Comparison of ENCODE assay signal across 1 cellular context in genomic region chr13:30463820-30464495, GRCh38.
TF ChIP-seq lines count a peak whose summit lies in the region.

No MANE protein-coding gene starts in this region.

TF ChIP-seq in SK-N-SH treated with all-trans-retinoic acid at 6 μM for 48 hours, 23 proteins besides CTCF, POLR2A, EP300 and RAD21 (continued from another document):
- TF ChIP-seq TSHZ2 (CRISPR knock-in tag; IDR thresholded peaks at IDR 0.05) (no peak), ZNF565 (CRISPR knock-in tag; conservative IDR thresholded peaks at IDR 0.05; ENCODE audit: low read depth) (no peak), OSR1 (CRISPR knock-in tag; IDR thresholded peaks at IDR 0.05) (no peak), ZNF70 (CRISPR knock-in tag; IDR thresholded peaks at IDR 0.05) (no peak), BACH2 (CRISPR knock-in tag; IDR thresholded peaks at IDR 0.05; ENCODE audit: borderline replicate concordance) (no peak)
TF ChIP-seq in SK-N-SH treated with all-trans-retinoic acid at 6 μM for 48 hours: peak in this region for 0.
